ENCODE assay signal across 20 cellular contexts in the genomic region with DNA sequence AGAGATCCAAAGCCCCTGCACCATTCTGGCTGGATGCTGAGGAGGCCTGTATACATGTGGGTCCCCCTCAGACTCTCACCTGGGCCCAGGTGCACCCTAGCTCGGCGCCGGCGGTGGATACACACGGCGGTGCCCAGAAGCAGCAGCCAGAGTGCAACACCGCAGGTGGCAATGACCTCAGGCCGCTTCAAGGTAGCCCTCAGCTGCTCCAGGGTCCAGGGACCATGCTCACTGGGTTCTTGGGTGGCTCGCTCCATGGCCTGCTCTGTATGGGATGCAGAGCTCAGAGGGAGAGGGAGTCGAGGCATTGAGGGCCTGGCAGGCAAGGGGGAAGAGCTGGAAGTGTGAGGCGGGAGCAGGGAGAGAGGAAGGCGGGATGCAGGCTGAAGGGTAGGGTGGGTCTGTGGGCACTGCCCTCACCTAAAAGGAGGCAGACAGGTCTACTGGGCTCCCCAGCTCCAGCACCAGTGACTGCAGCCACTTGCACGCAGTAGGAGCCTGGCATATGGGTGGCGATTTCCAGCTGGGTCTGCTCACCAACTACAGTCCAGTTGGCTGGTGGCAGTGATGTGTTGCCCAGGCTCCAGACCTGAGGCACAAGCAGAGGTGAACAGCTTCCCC. TPM values are rescaled to one million over a fixed set of nuclear protein-coding genes. Genes with fewer than 3 reads are reported as not detected.
DNase-seq lines count a peak whose midpoint lies in the region; ATAC-seq and TF ChIP-seq lines count a peak whose summit lies in the region.
"Had no signal": no experiment of that assay in that cellular context is flagged by ENCODE, and none has a peak within 500 bp of the region (broad histone marks: within the 10 kb centered on the region; RNA-seq: fewer than 3 reads in every experiment).

No MANE protein-coding gene starts in this region.

- peak; percentile 56 for DNase-seq in Right ventricle myocardium inferior (ENCODE audit: missing footprints)
- no peak for DNase-seq in Right ventricle myocardium superior
- DNase-seq in hepatic stellate cell (ENCODE audit: low spot score): peak; percentile 1
- DNase-seq in osteocyte (ENCODE audit: extremely low spot score, unreplicated experiment): peak; percentile 65
- DNase-seq in upper lobe of right lung: no peak
- DNase-seq in HUDEP-2 (lab: John Stamatoyannopoulos, UW; ENCODE audit: unreplicated experiment in 76 of 76): no peak
- DNase-seq in NOMO-1 treated with dmso at 0.1 percent for 144 hours (lab: John Stamatoyannopoulos, UW; ENCODE audit: unreplicated experiment): no peak
- DNase-seq in prostate gland (ENCODE audit: low spot score): no peak
- DNase-seq: DND-41, NCI-H1048, NCI-H1436 treated with DMSO at 0.1 percent for 48 hours, NCI-H2029 treated with DMSO at 0.1 percent for 48 hours, NCI-H2171 treated with DMSO at 0.1 percent for 48 hours, NCI-H446 treated with DMSO at 0.1 percent for 48 hours, NCI-H748 treated with DMSO at 0.1 percent for 48 hours, RPMI8226 had no signal

- no peaks in the 10 kb centered on the region for H3K9me3 Mint-ChIP-seq in osteocyte (ENCODE audit: unreplicated experiment)
- H3K9me3 Mint-ChIP-seq: GM23338 had no signal

- no peaks in the 10 kb centered on the region for H3K36me3 Mint-ChIP-seq in osteocyte (ENCODE audit: unreplicated experiment)

- H3K36me3 ChIP-seq in upper lobe of right lung (no peaks in the 10 kb centered on the region), prostate gland (no peaks in the 10 kb centered on the region)

- no peak overlapping the region for H3K27ac Mint-ChIP-seq in osteocyte (ENCODE audit: unreplicated experiment)
- H3K27ac Mint-ChIP-seq: GM23338 had no signal

- no peak overlapping the region for H3K4me3 Mint-ChIP-seq in osteocyte (ENCODE audit: unreplicated experiment)
- H3K4me3 Mint-ChIP-seq: GM23338 had no signal

- H3K4me3 ChIP-seq in upper lobe of right lung (no peak overlapping the region), prostate gland (no peak overlapping the region)
- H3K4me3 ChIP-seq: A549, GM12878, GM23338 had no signal

- H3K4me1 ChIP-seq in upper lobe of right lung (peaks cover 46% of the 10 kb centered on the region), prostate gland (replicated peaks) (no peaks in the 10 kb centered on the region)

- intact Hi-C loops in Right ventricle myocardium inferior (cut with DNase I): no loop called here
- intact Hi-C loops in Right ventricle myocardium superior (cut with DNase I): no loop called here
- intact Hi-C loops in upper lobe of right lung (cut with DNase I): no loop called here
- intact Hi-C loops in prostate gland (cut with DNase I): no loop called here

- H3K27me3 ChIP-seq in upper lobe of right lung: no peaks in the 10 kb centered on the region
- no peaks in the 10 kb centered on the region for H3K27me3 ChIP-seq in prostate gland (replicated peaks; ENCODE audit: insufficient read depth)

- TF ChIP-seq CTCF in osteocyte (IDR thresholded peaks at IDR 0.05) (no peak), upper lobe of right lung (IDR thresholded peaks at IDR 0.05) (no peak), prostate gland (IDR thresholded peaks at IDR 0.05) (no peak)

- ATAC-seq in Right ventricle myocardium inferior (no peak), Right ventricle myocardium superior (ENCODE audit: poor library complexity) (no peak), upper lobe of right lung (no peak)
- ATAC-seq: A549, GM12878, GM23338 had no signal

- peak overlapping the region; percentile 11 for H3K27ac ChIP-seq in upper lobe of right lung
- no peak overlapping the region for H3K27ac ChIP-seq in prostate gland
- H3K27ac ChIP-seq: A549 had no signal

- TF ChIP-seq POLR2A in prostate gland (IDR thresholded peaks at IDR 0.05): no peak

- H3K4me1 Mint-ChIP-seq in osteocyte (ENCODE audit: unreplicated experiment): peaks cover 16% of the 10 kb centered on the region

- no peaks in the 10 kb centered on the region for H3K9me3 ChIP-seq in upper lobe of right lung
- no peaks in the 10 kb centered on the region for H3K9me3 ChIP-seq in prostate gland
- H3K9me3 ChIP-seq: A549 had no signal

- WGBS in prostate gland: 82% methylated on average over 14 of the region's 14 CpGs

- no peaks in the 10 kb centered on the region for H3K27me3 Mint-ChIP-seq in osteocyte (ENCODE audit: unreplicated experiment)

RNA-seq across cellular contexts. Expression of a gene that starts 3.8 kb away (rescaled TPM):
- total RNA-seq in Right ventricle myocardium inferior: 27.6 TPM
- 21.9 TPM for total RNA-seq in Right ventricle myocardium superior
- 0.56 TPM in 1 of 2 replicates, not detected in the other for total RNA-seq in osteocyte
- total RNA-seq in upper lobe of right lung: 75.0 TPM
- 10 to 100 TPM in 1 of 2 donors, 1 to 10 TPM in 1; 8.5 to 22.0 TPM for total RNA-seq in prostate gland
- total RNA-seq: GM12878, GM23338 had no signal

RNA-seq across cellular contexts. Expression of a gene that starts 25.2 kb away (rescaled TPM):
- total RNA-seq in Right ventricle myocardium inferior (not detected), Right ventricle myocardium superior (not detected), osteocyte (not detected in 2 replicates), upper lobe of right lung (not detected), prostate gland (not detected)
- total RNA-seq: GM12878, GM23338, MCF 10A had no signal

RNA-seq across cellular contexts. Expression of a gene that starts 28.7 kb away (rescaled TPM):
- total RNA-seq in Right ventricle myocardium inferior (4.6 TPM), Right ventricle myocardium superior (3.0 TPM), osteocyte (14.5 and 15.3 TPM in 2 replicates), upper lobe of right lung (12.6 TPM), prostate gland (10 to 100 TPM; 18.0 to 30.6 TPM)

RNA-seq across cellular contexts. Expression of a gene that starts 42.0 kb away (rescaled TPM):
- total RNA-seq in Right ventricle myocardium inferior (0.41 TPM), Right ventricle myocardium superior (0.35 TPM), osteocyte (not detected in 2 replicates), upper lobe of right lung (0.14 TPM), prostate gland (under 1 TPM in 1 of 2 donors, not detected in 1; 0.27 TPM)
- total RNA-seq: GM12878, MCF 10A had no signal

Comparison
In these comparisons a context has a peak if more than half of its experiments do, and no peak if none do; other contexts are left out.
1. DNase-seq: peak in Right ventricle myocardium inferior (single experiment), hepatic stellate cell (single experiment) and osteocyte (single experiment); none in Right ventricle myocardium superior (single experiment), upper lobe of right lung (single experiment), HUDEP-2 (0 of 76), NOMO-1 treated with dmso at 0.1 percent for 144 hours (single experiment) and prostate gland (single experiment).